ENCODE assay signal across 8 cellular contexts in the genomic region with DNA sequence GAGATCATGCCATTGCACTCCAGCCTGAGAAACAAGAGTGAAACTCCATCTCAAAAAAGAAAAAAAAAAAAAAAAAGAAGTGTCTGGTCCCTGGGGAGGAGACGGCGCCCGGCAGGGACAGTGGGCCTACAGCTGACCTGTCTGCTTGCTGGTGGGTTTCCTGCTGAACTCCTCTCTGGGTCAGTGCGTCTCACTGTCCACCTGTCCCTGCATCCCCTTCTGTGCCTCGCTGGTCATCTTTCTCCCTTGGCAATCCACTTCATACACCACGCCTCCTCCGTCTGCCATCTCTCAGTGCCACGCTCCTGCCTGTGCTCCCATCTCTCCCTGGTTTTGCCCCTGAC.
DNase-seq lines count a peak whose midpoint lies in the region; ATAC-seq and TF ChIP-seq lines count a peak whose summit lies in the region.

No MANE protein-coding gene starts in this region.

- ATAC-seq in left cardiac atrium: no peak
- peak; percentile 32 for ATAC-seq in RWPE2 (ENCODE audit: low read depth)
- ATAC-seq in HG02938 (IDR thresholded peaks at IDR 0.05; ENCODE audit: unreplicated experiment): no peak

- intact Hi-C loops in left cardiac atrium (cut with DNase I): no loop called here

- TF ChIP-seq CTCF in cardiac muscle cell (IDR thresholded peaks at IDR 0.05; ENCODE audit: low read depth, low read length) (no peak), RWPE2 (IDR thresholded peaks at IDR 0.05; ENCODE audit: poor library complexity, severe bottlenecking) (no peak), foreskin fibroblast (IDR thresholded peaks at IDR 0.05; ENCODE audit: low read depth, low read length) (no peak)

- H3K27me3 ChIP-seq in cardiac muscle cell (no peaks in the 10 kb centered on the region), RWPE2 (ENCODE audit: insufficient read depth, poor library complexity, severe bottlenecking) (no peaks in the 10 kb centered on the region)

- H3K4me1 ChIP-seq in cardiac muscle cell (ENCODE audit: low read depth) (no peaks in the 10 kb centered on the region), RWPE2 (ENCODE audit: insufficient read depth, poor library complexity, severe bottlenecking) (peaks cover 4% of the 10 kb centered on the region)

- H3K36me3 ChIP-seq in cardiac muscle cell: no peaks in the 10 kb centered on the region
- H3K36me3 ChIP-seq in RWPE2 (ENCODE audit: low read depth): no peaks in the 10 kb centered on the region

- H3K4me3 ChIP-seq in cardiac muscle cell (peak overlapping the region; percentile 59), RWPE2 (ENCODE audit: severe bottlenecking) (peak overlapping the region; percentile 61), foreskin fibroblast (ENCODE audit: low read depth in 1 of 2, low read length in 2 of 2) (peak overlapping the region; percentile 63 to 91), skin epidermis (peak overlapping the region; percentile 43 to 71 (median 61))

- peak overlapping the region; percentile 44 for H3K27ac ChIP-seq in cardiac muscle cell
- no peak overlapping the region for H3K27ac ChIP-seq in RWPE2 (ENCODE audit: poor library complexity, severe bottlenecking)
- peak overlapping the region in 16 of 21 experiments; percentile 28 to 89 (median 61) for H3K27ac ChIP-seq in skin epidermis

- H3K9me3 ChIP-seq in cardiac muscle cell (ENCODE audit: low read depth) (no peaks in the 10 kb centered on the region), RWPE2 (ENCODE audit: severe bottlenecking) (no peaks in the 10 kb centered on the region)

- DNase-seq in cardiac muscle cell (ENCODE audit: low read depth in 1 of 2, low spot score in 1 of 2) (no peak), left cardiac atrium (no peak), RWPE2 (ENCODE audit: low spot score) (no peak), foreskin fibroblast (no peak), H4 (ENCODE audit: low spot score) (no peak), NCI-H524 treated with DMSO at 0.1 percent for 48 hours (lab: John Stamatoyannopoulos, UW) (no peak)
